In the genomic region with DNA sequence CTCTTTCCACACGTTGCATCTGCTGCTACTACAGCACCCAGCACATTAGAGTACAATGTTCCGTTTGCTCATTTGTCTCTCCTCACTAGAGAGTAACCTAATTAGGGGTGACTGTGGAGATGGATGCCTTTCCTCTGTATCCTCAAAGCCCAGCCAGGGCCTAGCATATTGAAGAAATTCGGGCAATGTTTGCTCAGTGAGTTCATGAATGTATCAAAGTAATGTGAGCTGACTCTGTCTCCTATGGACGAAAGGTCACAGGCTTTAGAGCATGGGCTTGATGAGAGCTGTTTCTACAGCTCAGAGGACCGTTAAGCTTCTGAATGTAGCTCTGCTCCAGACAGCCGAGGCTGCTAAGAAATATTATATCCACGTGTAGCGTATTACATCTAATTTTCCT, we compare ENCODE assay signal across 24 cellular contexts.
DNase-seq lines count a peak whose midpoint lies in the region; ATAC-seq, FAIRE-seq and TF ChIP-seq lines count a peak whose summit lies in the region.
"Had no signal": no experiment of that assay in that cellular context is flagged by ENCODE, and none has a peak within 500 bp of the region (broad histone marks: within the 10 kb centered on the region; RNA-seq: fewer than 3 reads in every experiment).

No MANE protein-coding gene starts in this region.

- peaks cover 27% of the 10 kb centered on the region for H3K4me1 ChIP-seq in A549

- H3K36me3 Mint-ChIP-seq in mesothelial cell of epicardium: no peaks in the 10 kb centered on the region

- no peak for TF ChIP-seq CTCF in A549 (IDR thresholded peaks at IDR 0.05)
- no peak for TF ChIP-seq CTCF in choroid plexus epithelial cell (conservative IDR thresholded peaks at IDR 0.05; ENCODE audit: low read depth, low read length)
- no peak for TF ChIP-seq CTCF in mesothelial cell of epicardium (IDR thresholded peaks at IDR 0.05; ENCODE audit: unreplicated experiment)

- no peak for TF ChIP-seq EP300 in A549 (IDR thresholded peaks at IDR 0.05)

- DNase-seq in A549 (ENCODE audit: low read depth in 1 of 2, low spot score in 1 of 2): peak in 1 of 2 experiments; percentile 20
- DNase-seq in NCI-H2196 (lab: John Stamatoyannopoulos, UW; ENCODE audit: unreplicated experiment): peak; percentile 45
- peak; percentile 65 for DNase-seq in choroid plexus epithelial cell (ENCODE audit: low read depth)
- no peak for DNase-seq in mesothelial cell of epicardium (ENCODE audit: low spot score in 2 of 2, unreplicated experiment in 2 of 2)
- DNase-seq in activated CD8-positive, alpha-beta memory T cell treated with anti-CD3 and anti-CD28 coated beads, Interleukin-2, amount 50 U/mL, for 48 hours: no peak
- no peak for DNase-seq in DMS153 (lab: John Stamatoyannopoulos, UW)
- no peak for DNase-seq in NCI-H524 treated with DMSO at 0.1 percent for 48 hours (lab: John Stamatoyannopoulos, UW)
- DNase-seq: activated CD4-positive, CD25-positive, alpha-beta regulatory T cell; activated naive CD8-positive, alpha-beta T cell treated with anti-CD3 and anti-CD28 coated beads, Interleukin-2, amount 50 U/mL, for 24 hours; effector CD4-positive, alpha-beta T cell; esophagus squamous epithelium; GF-D8; islet precursor cell; mesenchymal stem cell; NCI-H146; NCI-H510A; stimulated activated CD4-positive, alpha-beta T cell treated with anti-CD3 and anti-CD28 coated beads, Interleukin-12 subunit alpha, Interleukin-12 subunit beta, amount 100 ng/mL, for 4 hours had no signal

- H3K27ac Mint-ChIP-seq in mesothelial cell of epicardium: peak overlapping the region; percentile 26
- H3K27ac Mint-ChIP-seq: activated naive CD8-positive, alpha-beta T cell treated with anti-CD3 and anti-CD28 coated beads, Interleukin-2, amount 50 U/mL, for 24 hours; activated T-helper 1 cell treated with anti-CD3 and anti-CD28 coated beads, Interleukin-12 subunit alpha, Interleukin-12 subunit beta, Interleukin-2, Interleukin-4 antibody, amounts not matched to agents 30 ng/mL and 10 ng/mL and 1 ng/mL, durations not matched to agents 14 hours and 24 hours and 36 hours had no signal

- no peaks in the 10 kb centered on the region for H3K9me3 Mint-ChIP-seq in mesothelial cell of epicardium
- H3K9me3 Mint-ChIP-seq: activated naive CD8-positive, alpha-beta T cell treated with anti-CD3 and anti-CD28 coated beads, Interleukin-2, amount 50 U/mL, for 24 hours; activated T-helper 1 cell treated with anti-CD3 and anti-CD28 coated beads, Interleukin-12 subunit alpha, Interleukin-12 subunit beta, Interleukin-2, Interleukin-4 antibody, amounts not matched to agents 30 ng/mL and 10 ng/mL and 1 ng/mL, durations not matched to agents 14 hours and 24 hours and 36 hours had no signal

- no peak for TF ChIP-seq POLR2A in A549 (IDR thresholded peaks at IDR 0.05; ENCODE audit: low read length)

- H3K4me3 Mint-ChIP-seq in mesothelial cell of epicardium: no peak overlapping the region
- H3K4me3 Mint-ChIP-seq: activated naive CD8-positive, alpha-beta T cell treated with anti-CD3 and anti-CD28 coated beads, Interleukin-2, amount 50 U/mL, for 24 hours; activated T-helper 1 cell treated with anti-CD3 and anti-CD28 coated beads, Interleukin-12 subunit alpha, Interleukin-12 subunit beta, Interleukin-2, Interleukin-4 antibody, amounts not matched to agents 30 ng/mL and 10 ng/mL and 1 ng/mL, durations not matched to agents 14 hours and 24 hours and 36 hours had no signal

- POLR2A ChIA-PET in A549 (lab: Yijun Ruan, JAX): no interaction called here

- H3K4me1 Mint-ChIP-seq in mesothelial cell of epicardium: peaks cover 18% of the 10 kb centered on the region

- CTCF ChIA-PET in A549 (lab: Yijun Ruan, JAX): interaction anchor here (0.6 to 8.5 kb wide), 5 partner anchors 15 to 130 kb away, joined by 3 to 62 read pairs (median 4); no protein-coding TSS in a partner anchor

- no peak for TF ChIP-seq RAD21 in A549 (conservative IDR thresholded peaks at IDR 0.05 in 1 of 2, IDR thresholded peaks at IDR 0.05 in 1 of 2)

- no peaks in the 10 kb centered on the region for H3K27me3 Mint-ChIP-seq in mesothelial cell of epicardium (ENCODE audit: low read depth)
- H3K27me3 Mint-ChIP-seq: activated naive CD8-positive, alpha-beta T cell treated with anti-CD3 and anti-CD28 coated beads, Interleukin-2, amount 50 U/mL, for 24 hours had no signal

- no peaks in the 10 kb centered on the region for H3K9me3 ChIP-seq in A549
- H3K9me3 ChIP-seq: BLaER1 treated with 17β-estradiol and CSF1 and Interleukin-3, amounts not matched to agents 10 nM and 100 nM; esophagus squamous epithelium; heart right ventricle; thoracic aorta had no signal

- WGBS in A549 (ENCODE audit: missing lambda C conversion rate): 47% methylated on average over 8 of the region's 8 CpGs

- no peak for FAIRE-seq in A549 (lab: Jason Lieb, UNC)
- FAIRE-seq: GM12878 had no signal

- H3K4me2 ChIP-seq in A549: peak overlapping the region; percentile 31

- H3K27ac ChIP-seq in A549: peak overlapping the region in 1 of 2 experiments; percentile 61; a peak in 3 of 6 replicates
- H3K27ac ChIP-seq: thoracic aorta had no signal

- H3K4me3 ChIP-seq in A549: no peak overlapping the region
- H3K4me3 ChIP-seq in choroid plexus epithelial cell (ENCODE audit: low read depth, low read length): no peak overlapping the region
- H3K4me3 ChIP-seq: BLaER1 treated with 17β-estradiol and CSF1 and Interleukin-3, amounts not matched to agents 10 nM and 100 nM; cardiac muscle cell; esophagus squamous epithelium; GM12878; heart right ventricle; thoracic aorta had no signal

- ATAC-seq in A549 (peak; percentile 36 to 84; a peak in 4 of 6 replicates), HG03432 (IDR thresholded peaks at IDR 0.05; ENCODE audit: unreplicated experiment) (no peak)
- ATAC-seq: activated naive CD8-positive, alpha-beta T cell treated with anti-CD3 and anti-CD28 coated beads, Interleukin-2, amount 50 U/mL, for 24 hours; GM12878 had no signal

TF ChIP-seq in A549, 52 proteins besides CTCF, POLR2A, EP300 and RAD21:
- TF ChIP-seq EHMT2 (IDR thresholded peaks at IDR 0.05; ENCODE audit: low read depth) (no peak), CBX2 (IDR thresholded peaks at IDR 0.05; ENCODE audit: borderline replicate concordance, low read depth) (no peak), PHF8 (IDR thresholded peaks at IDR 0.05; ENCODE audit: borderline replicate concordance, low read depth) (no peak), SMC3 (IDR thresholded peaks at IDR 0.05) (no peak), FOSL2 (IDR thresholded peaks at IDR 0.05) (no peak), FOSL2 (CRISPR knock-in tag; IDR thresholded peaks at IDR 0.05) (no peak), MAZ (IDR thresholded peaks at IDR 0.05; ENCODE audit: borderline replicate concordance, low read depth, low read length) (no peak), EHF (CRISPR knock-in tag; IDR thresholded peaks at IDR 0.05) (no peak), CHD4 (IDR thresholded peaks at IDR 0.05; ENCODE audit: borderline replicate concordance) (no peak), HEYL (CRISPR knock-in tag; IDR thresholded peaks at IDR 0.05) (no peak), TFCP2L1 (CRISPR knock-in tag; IDR thresholded peaks at IDR 0.05) (no peak), JUNB (IDR thresholded peaks at IDR 0.05) (no peak), FOSB (CRISPR knock-in tag; IDR thresholded peaks at IDR 0.05) (no peak), HOXB5 (CRISPR knock-in tag; IDR thresholded peaks at IDR 0.05) (no peak), MYC (IDR thresholded peaks at IDR 0.05; ENCODE audit: borderline replicate concordance, low read length) (no peak), NR3C1 (IDR thresholded peaks at IDR 0.05) (no peak)
- TF ChIP-seq, protein P1, sequence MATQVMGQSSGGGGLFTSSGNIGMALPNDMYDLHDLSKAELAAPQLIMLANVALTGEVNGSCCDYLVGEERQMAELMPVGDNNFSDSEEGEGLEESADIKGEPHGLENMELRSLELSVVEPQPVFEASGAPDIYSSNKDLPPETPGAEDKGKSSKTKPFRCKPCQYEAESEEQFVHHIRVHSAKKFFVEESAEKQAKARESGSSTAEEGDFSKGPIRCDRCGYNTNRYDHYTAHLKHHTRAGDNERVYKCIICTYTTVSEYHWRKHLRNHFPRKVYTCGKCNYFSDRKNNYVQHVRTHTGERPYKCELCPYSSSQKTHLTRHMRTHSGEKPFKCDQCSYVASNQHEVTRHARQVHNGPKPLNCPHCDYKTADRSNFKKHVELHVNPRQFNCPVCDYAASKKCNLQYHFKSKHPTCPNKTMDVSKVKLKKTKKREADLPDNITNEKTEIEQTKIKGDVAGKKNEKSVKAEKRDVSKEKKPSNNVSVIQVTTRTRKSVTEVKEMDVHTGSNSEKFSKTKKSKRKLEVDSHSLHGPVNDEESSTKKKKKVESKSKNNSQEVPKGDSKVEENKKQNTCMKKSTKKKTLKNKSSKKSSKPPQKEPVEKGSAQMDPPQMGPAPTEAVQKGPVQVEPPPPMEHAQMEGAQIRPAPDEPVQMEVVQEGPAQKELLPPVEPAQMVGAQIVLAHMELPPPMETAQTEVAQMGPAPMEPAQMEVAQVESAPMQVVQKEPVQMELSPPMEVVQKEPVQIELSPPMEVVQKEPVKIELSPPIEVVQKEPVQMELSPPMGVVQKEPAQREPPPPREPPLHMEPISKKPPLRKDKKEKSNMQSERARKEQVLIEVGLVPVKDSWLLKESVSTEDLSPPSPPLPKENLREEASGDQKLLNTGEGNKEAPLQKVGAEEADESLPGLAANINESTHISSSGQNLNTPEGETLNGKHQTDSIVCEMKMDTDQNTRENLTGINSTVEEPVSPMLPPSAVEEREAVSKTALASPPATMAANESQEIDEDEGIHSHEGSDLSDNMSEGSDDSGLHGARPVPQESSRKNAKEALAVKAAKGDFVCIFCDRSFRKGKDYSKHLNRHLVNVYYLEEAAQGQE (IDR thresholded peaks at IDR 0.05): no peak
- TF ChIP-seq, protein P2, sequence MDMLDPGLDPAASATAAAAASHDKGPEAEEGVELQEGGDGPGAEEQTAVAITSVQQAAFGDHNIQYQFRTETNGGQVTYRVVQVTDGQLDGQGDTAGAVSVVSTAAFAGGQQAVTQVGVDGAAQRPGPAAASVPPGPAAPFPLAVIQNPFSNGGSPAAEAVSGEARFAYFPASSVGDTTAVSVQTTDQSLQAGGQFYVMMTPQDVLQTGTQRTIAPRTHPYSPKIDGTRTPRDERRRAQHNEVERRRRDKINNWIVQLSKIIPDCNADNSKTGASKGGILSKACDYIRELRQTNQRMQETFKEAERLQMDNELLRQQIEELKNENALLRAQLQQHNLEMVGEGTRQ (IDR thresholded peaks at IDR 0.05): no peak
TF ChIP-seq in A549: peak in this region for 0.

Comparison
In these comparisons a context has a peak if more than half of its experiments do, and no peak if none do; other contexts are left out.
1. DNase-seq: peak in NCI-H2196 (single experiment) and choroid plexus epithelial cell (single experiment); none in mesothelial cell of epicardium (0 of 2), activated CD8-positive, alpha-beta memory T cell treated with anti-CD3 and anti-CD28 coated beads, Interleukin-2, amount 50 U/mL, for 48 hours (single experiment), DMS153 (single experiment) and NCI-H524 treated with DMSO at 0.1 percent for 48 hours (single experiment).